ENCODE assay signal across 8 cellular contexts in the genomic region with DNA sequence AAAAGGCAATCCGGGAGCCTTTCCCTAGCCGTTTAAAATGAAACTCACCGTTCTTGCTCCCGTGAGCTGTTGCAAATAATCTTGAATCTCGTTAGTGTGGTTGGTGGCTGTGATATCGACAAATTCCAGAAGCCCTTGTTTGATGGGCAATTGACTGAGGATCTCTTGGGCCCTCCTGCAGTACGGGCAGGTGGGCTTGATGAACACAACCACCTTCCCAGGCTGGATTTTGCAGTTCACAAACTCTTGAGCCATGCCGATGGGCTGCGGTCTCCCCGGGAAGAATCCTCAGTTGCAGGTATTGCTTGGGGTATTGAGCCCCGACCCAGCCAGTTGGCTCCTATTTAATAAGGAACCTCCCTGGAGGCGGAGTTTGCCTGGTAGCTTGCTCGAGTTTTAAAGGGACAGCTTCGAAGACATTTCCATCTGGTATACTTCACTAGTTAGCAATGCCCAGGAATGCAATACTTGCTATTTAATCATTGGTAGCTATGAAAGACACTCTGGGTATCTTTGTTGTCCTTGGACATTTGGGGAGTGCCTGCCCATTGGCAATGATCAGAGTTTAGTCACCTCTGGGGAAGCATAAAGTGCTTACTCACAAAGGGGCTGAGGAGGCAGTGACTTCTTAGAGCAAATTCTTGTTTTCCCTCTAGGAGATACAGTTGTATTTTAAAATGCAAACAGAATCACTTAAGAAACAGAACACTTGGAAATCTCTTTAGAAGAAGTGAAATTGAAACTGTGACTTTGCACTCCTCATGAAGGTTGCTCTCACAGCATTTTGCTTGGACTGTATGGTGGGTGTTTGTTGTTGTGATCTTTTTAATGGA. TPM values are rescaled to one million over a fixed set of nuclear protein-coding genes. Genes with fewer than 3 reads are reported as not detected.
DNase-seq lines count a peak whose midpoint lies in the region; ATAC-seq and TF ChIP-seq lines count a peak whose summit lies in the region.

A gene with protein sequence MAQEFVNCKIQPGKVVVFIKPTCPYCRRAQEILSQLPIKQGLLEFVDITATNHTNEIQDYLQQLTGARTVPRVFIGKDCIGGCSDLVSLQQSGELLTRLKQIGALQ (minus strand): TSS at position 319 of the 833 bp plus-strand sequence. CDS start 64 bp downstream, at position 255.

- ATAC-seq in GM18873 (IDR thresholded peaks at IDR 0.05; ENCODE audit: low FRiP score, unreplicated experiment) (peak; percentile 38), HG03159 (IDR thresholded peaks at IDR 0.05; ENCODE audit: unreplicated experiment) (peak; percentile 33)

- in situ Hi-C loops in transverse colon (cut with MboI; ENCODE audit: low pct_ligation_motif_present in 1 of 4, low pct_unique_long_range_greater_than_20kb in 1 of 4, low sequenced_read_pairs in 3 of 4): no loop called here

- no peak for TF ChIP-seq EP300 in transverse colon (IDR thresholded peaks at IDR 0.05; ENCODE audit: low read depth)

- TF ChIP-seq CTCF in esophagus squamous epithelium (IDR thresholded peaks at IDR 0.05) (peak in 1 of 6 experiments; percentile 1), transverse colon (IDR thresholded peaks at IDR 0.05) (no peak)

- DNase-seq in CD1c-positive myeloid dendritic cell (ENCODE audit: extremely low spot score): peak; percentile 71
- DNase-seq in NCI-H69 (lab: John Stamatoyannopoulos, UW): peak; percentile 91
- peak; percentile 67 for DNase-seq in activated T-cell treated with anti-CD3 and anti-CD28 coated beads, Interleukin-2, amount 50 U/mL, for 24 hours
- peak; percentile 33 for DNase-seq in esophagus squamous epithelium (lab: John Stamatoyannopoulos, UW)
- DNase-seq in transverse colon: peak; percentile 86

- peak within 1 kb of the TSS; percentile 95 for H3K27ac Mint-ChIP-seq in activated T-cell treated with anti-CD3 and anti-CD28 coated beads, Interleukin-2, amount 50 U/mL, for 24 hours

- H3K9ac ChIP-seq in muscle layer of colon (ENCODE audit: low read length): peak within 1 kb of the TSS; percentile 91

- peaks cover 11% of the 10 kb centered on the region for H3K36me3 Mint-ChIP-seq in activated T-cell treated with anti-CD3 and anti-CD28 coated beads, Interleukin-2, amount 50 U/mL, for 24 hours (ENCODE audit: low read depth)

- H3K4me3 ChIP-seq in esophagus squamous epithelium: peak within 1 kb of the TSS; percentile 53 to 86 (median 64)
- peak within 1 kb of the TSS; percentile 95 to 99 for H3K4me3 ChIP-seq in muscle layer of colon (ENCODE audit: low read depth in 1 of 2, low read length in 2 of 2)
- peak within 1 kb of the TSS; percentile 59 to 70 (median 60) for H3K4me3 ChIP-seq in transverse colon

- no peaks in the 10 kb centered on the region for H3K9me3 Mint-ChIP-seq in activated T-cell treated with anti-CD3 and anti-CD28 coated beads, Interleukin-2, amount 50 U/mL, for 24 hours

- H3K27me3 Mint-ChIP-seq in activated T-cell treated with anti-CD3 and anti-CD28 coated beads, Interleukin-2, amount 50 U/mL, for 24 hours: no peaks in the 10 kb centered on the region

- TF ChIP-seq POLR2A in esophagus squamous epithelium (IDR thresholded peaks at IDR 0.05) (peak in 2 of 4 donors; percentile 58 to 75), transverse colon (IDR thresholded peaks at IDR 0.05) (peak; percentile 86)

- intact Hi-C loops in esophagus squamous epithelium (cut with DNase I) (no loop called here), transverse colon (cut with DNase I; ENCODE audit: low total_unique reads) (no loop called here)

- H3K4me3 Mint-ChIP-seq in activated T-cell treated with anti-CD3 and anti-CD28 coated beads, Interleukin-2, amount 50 U/mL, for 24 hours: peak within 1 kb of the TSS; percentile 91

- 0% methylated on average over 6 to 10 of the region's 14 CpGs for WGBS in esophagus squamous epithelium, 2 donors
- WGBS in transverse colon (ENCODE audit: low coverage in 1 of 2), 2 donors: 0% methylated on average over 3 to 14 of the region's 14 CpGs

- H3K27ac ChIP-seq in esophagus squamous epithelium: peak within 1 kb of the TSS; percentile 68 to 94 (median 84)
- H3K27ac ChIP-seq in muscle layer of colon (ENCODE audit: low read depth, low read length): peak within 1 kb of the TSS; percentile 72
- peak within 1 kb of the TSS; percentile 92 to 94 (median 93) for H3K27ac ChIP-seq in transverse colon

- H3K4me1 Mint-ChIP-seq in activated T-cell treated with anti-CD3 and anti-CD28 coated beads, Interleukin-2, amount 50 U/mL, for 24 hours (ENCODE audit: low read depth): peaks cover 71% of the 10 kb centered on the region

- no peaks in the 10 kb centered on the region for H3K9me3 ChIP-seq in esophagus squamous epithelium
- no peaks in the 10 kb centered on the region for H3K9me3 ChIP-seq in muscle layer of colon (ENCODE audit: low read length)
- no peaks in the 10 kb centered on the region for H3K9me3 ChIP-seq in transverse colon

- H3K36me3 ChIP-seq in esophagus squamous epithelium (no peaks in the 10 kb centered on the region), muscle layer of colon (ENCODE audit: insufficient read depth, low read length) (no peaks in the 10 kb centered on the region), transverse colon (no peaks in the 10 kb centered on the region)

- no peaks in the 10 kb centered on the region for H3K27me3 ChIP-seq in esophagus squamous epithelium
- no peaks in the 10 kb centered on the region for H3K27me3 ChIP-seq in muscle layer of colon (ENCODE audit: control insufficient read depth in 1 of 2, insufficient read depth in 2 of 2, low read length in 2 of 2)
- H3K27me3 ChIP-seq in transverse colon: no peaks in the 10 kb centered on the region

- H3K4me1 ChIP-seq in esophagus squamous epithelium (peaks cover 21 to 63% (median 38%) of the 10 kb centered on the region in 3 donors), muscle layer of colon (ENCODE audit: insufficient read depth, low read length) (peaks cover 41% of the 10 kb centered on the region), transverse colon (peaks cover 20 to 80% (median 61%) of the 10 kb centered on the region in 4 donors)

RNA-seq across cellular contexts. Expression of the gene that starts here (rescaled TPM):
- 10 to 100 TPM in 3 of 4 donors, 1 to 10 TPM in 1; 5.3 to 37.8 (median 14.2) TPM for total RNA-seq in esophagus squamous epithelium
- total RNA-seq in transverse colon: 100 to 1,000 TPM in 1 of 4 donors, 10 to 100 TPM in 3; 50.5 to 112 (median 64.4) TPM

Comparison
In these comparisons a context has a peak if more than half of its experiments do, and no peak if none do; other contexts are left out.
1. Peak in every context shown above with its lines: DNase-seq, ATAC-seq, H3K4me3 ChIP-seq and H3K27ac ChIP-seq.
2. DNase-seq: peak in every context shown above with its lines; median percentile 91 in NCI-H69; 86 in transverse colon; 71 in CD1c-positive myeloid dendritic cell; 67 in activated T-cell treated with anti-CD3 and anti-CD28 coated beads, Interleukin-2, amount 50 U/mL, for 24 hours; 33 in esophagus squamous epithelium.